Comparison of ENCODE assay signal across 16 cellular contexts in the genomic region with DNA sequence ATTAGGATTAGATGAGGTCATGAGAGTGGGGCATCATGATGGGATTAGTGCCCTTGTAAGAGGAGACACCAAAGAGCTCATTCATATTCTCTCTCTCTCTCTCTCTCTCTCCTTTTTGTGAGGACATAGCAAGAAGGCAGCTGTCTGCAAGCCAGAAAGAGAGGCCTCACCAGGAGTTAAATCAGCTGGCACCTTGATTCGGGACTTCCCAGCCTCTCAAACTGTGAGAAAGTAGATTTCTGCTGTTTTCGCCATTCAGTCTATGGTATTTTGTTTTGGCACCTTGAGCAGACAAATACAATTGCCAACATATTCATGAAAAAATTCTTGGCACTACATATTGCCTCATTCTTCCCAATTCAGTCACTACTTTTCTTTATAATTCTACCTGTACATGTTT. TPM values are rescaled to one million over a fixed set of nuclear protein-coding genes. Genes with fewer than 3 reads are reported as not detected.
DNase-seq lines count a peak whose midpoint lies in the region; ATAC-seq and TF ChIP-seq lines count a peak whose summit lies in the region.
"Had no signal": no experiment of that assay in that cellular context is flagged by ENCODE, and none has a peak within 500 bp of the region (broad histone marks: within the 10 kb centered on the region; RNA-seq: fewer than 3 reads in every experiment).

No MANE protein-coding gene starts in this region.

- BruUV-seq in Panc1 (replicated peaks; lab: Mats Ljungman, UMichigan), result no TSS peak

- ATAC-seq in Panc1, result no peak
- no peak for ATAC-seq in GM18505 (IDR thresholded peaks at IDR 0.05; ENCODE audit: unreplicated experiment)
- ATAC-seq in stimulated activated naive B cell treated with anti-CD40 and anti-IgM and Interleukin-4, amounts not matched to agents 10 μg/mL and 1 μg/mL and 100 μg/mL, for 72 hours (replicated peaks), result no peak

- H3K27ac ChIP-seq in MM.1S (ENCODE audit: low read length) (no peak overlapping the region), Panc1 (ENCODE audit: low read length) (0 out of 2 replicates have a peak overlapping the region, but pooled peaks have one; percentile 3), neural progenitor cell (no peak overlapping the region)
- H3K27ac ChIP-seq: C4-2B, GM23248, HL-60 had no signal

- TF ChIP-seq CTCF in GM12865 (IDR thresholded peaks at IDR 0.05; ENCODE audit: insufficient read depth, low read depth, low read length, missing control alignments) (no peak), MM.1S (IDR thresholded peaks at IDR 0.05; ENCODE audit: low read length) (no peak), Panc1 (IDR thresholded peaks at IDR 0.05) (no peak), neural progenitor cell (IDR thresholded peaks at IDR 0.05) (no peak)

- H3K9me2 ChIP-seq in MM.1S (replicated peaks; ENCODE audit: insufficient read depth, low read length), result no peaks in the 10 kb centered on the region

- intact Hi-C loops in Panc1 (cut with micrococcal nuclease; ENCODE audit: unreplicated experiment), result no loop called here

- H3K4me1 ChIP-seq in MM.1S (ENCODE audit: low read length) (peaks cover 12% of the 10 kb centered on the region), Panc1 (ENCODE audit: control insufficient read depth, insufficient read depth, low read length) (peaks cover 8% of the 10 kb centered on the region; the same call in 1 of the 2 replicates), neural progenitor cell (peaks cover 5% of the 10 kb centered on the region)
- H3K4me1 ChIP-seq: HAP-1 had no signal

- H3K4me3 ChIP-seq in GM12865 (ENCODE audit: low read depth, low read length), result no peak overlapping the region
- no peak overlapping the region for H3K4me3 ChIP-seq in MM.1S (ENCODE audit: low read length)
- no peak overlapping the region for H3K4me3 ChIP-seq in Panc1 (ENCODE audit: low read depth in 2 of 2, low read length in 2 of 2)
- no peak overlapping the region for H3K4me3 ChIP-seq in neural progenitor cell
- H3K4me3 ChIP-seq: GM23248, HAP-1 had no signal

- in situ Hi-C loops in Panc1 (cut with HindIII; ENCODE audit: low pct_unique_long_range_greater_than_20kb, low sequenced_read_pairs), result no loop called here

- H3K36me3 ChIP-seq in MM.1S (replicated peaks; ENCODE audit: insufficient read depth, low read length) (no peaks in the 10 kb centered on the region; the same call in 1 of the 2 replicates), Panc1 (ENCODE audit: control insufficient read depth, insufficient read depth, low read length) (no peaks in the 10 kb centered on the region), neural progenitor cell (no peaks in the 10 kb centered on the region)
- H3K36me3 ChIP-seq: HAP-1 had no signal

- H3K4me2 ChIP-seq in MM.1S (ENCODE audit: low read depth, low read length), result no peak overlapping the region
- H3K4me2 ChIP-seq in neural progenitor cell, result no peak overlapping the region

- H3K9ac ChIP-seq in MM.1S (ENCODE audit: low read length) (no peak overlapping the region), neural progenitor cell (no peak overlapping the region)
- H3K9ac ChIP-seq: GM23248 had no signal

- no peak overlapping the region for H3K27ac Mint-ChIP-seq in neural progenitor cell
- no peak overlapping the region for H3K27ac Mint-ChIP-seq in stimulated activated naive B cell treated with anti-CD40 and anti-IgM and Interleukin-4, amounts not matched to agents 10 μg/mL and 1 μg/mL and 100 μg/mL, for 72 hours
- H3K27ac Mint-ChIP-seq: CD4-positive, alpha-beta T cell had no signal

- DNase-seq in GM12865 (ENCODE audit: low read depth), result peak; percentile 47
- DNase-seq in MM.1S, result peak; percentile 17
- DNase-seq in Panc1 (ENCODE audit: low read depth, low spot score), result no peak
- peak; percentile 7 for DNase-seq in neural progenitor cell (ENCODE audit: low spot score)
- DNase-seq in stimulated activated naive B cell treated with anti-CD40 and anti-IgM and Interleukin-4, amounts not matched to agents 10 μg/mL and 1 μg/mL and 100 μg/mL, for 72 hours, result no peak
- no peak for DNase-seq in NCI-H2171 (lab: John Stamatoyannopoulos, UW)
- DNase-seq: AML-193; Caco-2; CD4-positive, alpha-beta T cell; GDM1; GM23248 had no signal

- TF ChIP-seq POLR2A in GM18505 (IDR thresholded peaks at IDR 0.05; ENCODE audit: borderline replicate concordance, extremely low read depth, insufficient read depth, insufficient read length), result no peak

- H3K27me3 ChIP-seq in MM.1S (replicated peaks; ENCODE audit: insufficient read depth, low read length), result no peaks in the 10 kb centered on the region
- H3K27me3 ChIP-seq in Panc1 (ENCODE audit: control insufficient read depth, insufficient read depth, low read length), result no peaks in the 10 kb centered on the region
- no peaks in the 10 kb centered on the region for H3K27me3 ChIP-seq in neural progenitor cell

- H3K36me3 Mint-ChIP-seq in neural progenitor cell, result no peaks in the 10 kb centered on the region
- H3K36me3 Mint-ChIP-seq in stimulated activated naive B cell treated with anti-CD40 and anti-IgM and Interleukin-4, amounts not matched to agents 10 μg/mL and 1 μg/mL and 100 μg/mL, for 72 hours, result no peaks in the 10 kb centered on the region

- H3F3A ChIP-seq in MM.1S (ENCODE audit: insufficient read depth, low read length) (no peaks in the 10 kb centered on the region), neural progenitor cell (ENCODE audit: low read depth) (no peaks in the 10 kb centered on the region)

- no peaks in the 10 kb centered on the region for H3K9me3 ChIP-seq in MM.1S (replicated peaks; ENCODE audit: insufficient read depth, low read length)
- no peaks in the 10 kb centered on the region for H3K9me3 ChIP-seq in Panc1 (ENCODE audit: control insufficient read depth, insufficient read depth, low read depth, low read length)
- H3K9me3 ChIP-seq in neural progenitor cell (ENCODE audit: low read depth), result no peaks in the 10 kb centered on the region
- H3K9me3 ChIP-seq: Caco-2, HAP-1 had no signal

- no peaks in the 10 kb centered on the region for H4K20me1 ChIP-seq in MM.1S (ENCODE audit: insufficient read depth, low read length)
- H4K20me1 ChIP-seq in neural progenitor cell (ENCODE audit: low read depth), result no peaks in the 10 kb centered on the region

- H3K9me3 Mint-ChIP-seq in neural progenitor cell, result no peaks in the 10 kb centered on the region
- H3K9me3 Mint-ChIP-seq in stimulated activated naive B cell treated with anti-CD40 and anti-IgM and Interleukin-4, amounts not matched to agents 10 μg/mL and 1 μg/mL and 100 μg/mL, for 72 hours, result no peaks in the 10 kb centered on the region
- H3K9me3 Mint-ChIP-seq: CD4-positive, alpha-beta T cell had no signal

- H2AFZ ChIP-seq in MM.1S (ENCODE audit: low read length) (no peak overlapping the region), neural progenitor cell (replicated peaks) (no peak overlapping the region)
- H2AFZ ChIP-seq: GM23248 had no signal

- POLR2A ChIA-PET in Panc1 (lab: Charles Lee), result no interaction called here

- no peaks in the 10 kb centered on the region for H3K27me3 Mint-ChIP-seq in neural progenitor cell (ENCODE audit: insufficient read depth, low read depth)
- no peaks in the 10 kb centered on the region for H3K27me3 Mint-ChIP-seq in stimulated activated naive B cell treated with anti-CD40 and anti-IgM and Interleukin-4, amounts not matched to agents 10 μg/mL and 1 μg/mL and 100 μg/mL, for 72 hours
- H3K27me3 Mint-ChIP-seq: CD4-positive, alpha-beta T cell had no signal

- H3K4me1 Mint-ChIP-seq in neural progenitor cell, result peaks cover 3% of the 10 kb centered on the region
- peaks cover 5 to 9% of the 10 kb centered on the region in 2 donors for H3K4me1 Mint-ChIP-seq in stimulated activated naive B cell treated with anti-CD40 and anti-IgM and Interleukin-4, amounts not matched to agents 10 μg/mL and 1 μg/mL and 100 μg/mL, for 72 hours

- no peak overlapping the region for H3K4me3 Mint-ChIP-seq in neural progenitor cell
- H3K4me3 Mint-ChIP-seq in stimulated activated naive B cell treated with anti-CD40 and anti-IgM and Interleukin-4, amounts not matched to agents 10 μg/mL and 1 μg/mL and 100 μg/mL, for 72 hours, result no peak overlapping the region
- H3K4me3 Mint-ChIP-seq: CD4-positive, alpha-beta T cell had no signal

- CTCF ChIA-PET in Panc1 (lab: Charles Lee), result interaction anchor here (0.7 kb wide), 1 partner anchor 13 kb away, joined by 8 read pairs; no protein-coding TSS in a partner anchor

- H3K79me2 ChIP-seq in MM.1S (ENCODE audit: low read length), result no peaks in the 10 kb centered on the region
- no peaks in the 10 kb centered on the region for H3K79me2 ChIP-seq in neural progenitor cell (ENCODE audit: low read depth)

RNA-seq across cellular contexts. Expression of a gene that starts 20.6 kb away (rescaled TPM):
- 62.0 TPM for total RNA-seq in Panc1 (2021; ENCODE audit: unreplicated experiment)
- 21.1 TPM for polyA plus RNA-seq in Panc1 (2012; ENCODE audit: insufficient read length)
- 47.8 and 63.2 TPM in 2 replicates for total RNA-seq in neural progenitor cell (ENCODE audit: low replicate concordance)

RNA-seq across cellular contexts. Expression of a gene that starts 24.7 kb away (rescaled TPM):
- total RNA-seq in Panc1 (2021; ENCODE audit: unreplicated experiment) (1.3 TPM), neural progenitor cell (ENCODE audit: low replicate concordance) (0.96 and 1.5 TPM in 2 replicates)
- polyA plus RNA-seq in Panc1 (2012; ENCODE audit: insufficient read length), result 0.67 TPM
- total RNA-seq: H4 had no signal

RNA-seq across cellular contexts. Expression of a gene that starts 24.8 kb away (rescaled TPM):
- total RNA-seq in Panc1 (2021; ENCODE audit: unreplicated experiment) (88.9 TPM), neural progenitor cell (ENCODE audit: low replicate concordance) (50.5 and 64.9 TPM in 2 replicates)
- polyA plus RNA-seq in Panc1 (2012; ENCODE audit: insufficient read length), result 30.9 TPM
- total RNA-seq: H4 had no signal

Comparison
In these comparisons a context has a peak if more than half of its experiments do, and no peak if none do; other contexts are left out.
1. DNase-seq: peak in GM12865 (single experiment), MM.1S (single experiment) and neural progenitor cell (single experiment); none in Panc1 (single experiment), stimulated activated naive B cell treated with anti-CD40 and anti-IgM and Interleukin-4, amounts not matched to agents 10 μg/mL and 1 μg/mL and 100 μg/mL, for 72 hours (single experiment) and NCI-H2171 (single experiment).